ENCODE assay signal across 22 cellular contexts in genomic region chr1:167744901-167745300, GRCh38. TPM values are rescaled to one million over a fixed set of nuclear protein-coding genes. Genes with fewer than 3 reads are reported as not detected.
A peak's percentile ranks its signal among the peaks of the same experiment; 100 is the strongest.
DNase-seq lines count a peak whose midpoint lies in the region; ATAC-seq, FAIRE-seq and TF ChIP-seq lines count a peak whose summit lies in the region.
"Had no signal": no experiment of that assay in that cellular context is flagged by ENCODE, and none has a peak within 500 bp of the region (broad histone marks: within the 10 kb centered on the region; RNA-seq: fewer than 3 reads in every experiment).

No MANE protein-coding gene starts in this region.

- DNase-seq in GM23338 (ENCODE audit: low spot score), result peak; percentile 27
- DNase-seq in H1 (ENCODE audit: low read depth in 1 of 2, low spot score in 2 of 2), result no peak
- DNase-seq in glutamatergic neuron, result no peak
- DNase-seq in dermis blood vessel endothelial cell, result no peak
- DNase-seq in transverse colon, result no peak
- DNase-seq: ACHN; BE2C; C1 segment of cervical spinal cord; CD4-positive, CD25-positive, alpha-beta regulatory T cell; CD8-positive, alpha-beta memory T cell; COR-L47; DMS 273 treated with DMSO at 0.1 percent for 48 hours; DMS53; DND-41; EL; GM23248; H7 had no signal

- no peaks in the 10 kb centered on the region for H3K9me2 ChIP-seq in GM23338 (ENCODE audit: insufficient read depth)

- H3K36me3 ChIP-seq in GM23338 (ENCODE audit: insufficient read depth) (no peaks in the 10 kb centered on the region), HUES64 (ENCODE audit: insufficient read depth, low read length) (no peaks in the 10 kb centered on the region), H1 (ENCODE audit: control insufficient read depth in 2 of 4, insufficient read depth in 4 of 4, low read length in 3 of 4) (no peaks in the 10 kb centered on the region), iPS-20b (ENCODE audit: insufficient read depth, low read depth, low read length) (no peaks in the 10 kb centered on the region), transverse colon (no peaks in the 10 kb centered on the region)
- H3K36me3 ChIP-seq: BE2C had no signal

- H2AFZ ChIP-seq in GM23338 (no peak overlapping the region), H1 (ENCODE audit: low read length) (no peak overlapping the region)
- H2AFZ ChIP-seq: GM23248 had no signal

- H3K4me1 ChIP-seq in GM23338 (ENCODE audit: insufficient read depth) (peaks cover 47% of the 10 kb centered on the region), HUES64 (ENCODE audit: insufficient read depth, low read length) (peaks cover 10% of the 10 kb centered on the region), H1 (replicated peaks in 1 of 4; ENCODE audit: control insufficient read depth in 3 of 4, insufficient read depth in 4 of 4, low read length in 3 of 4) (peaks cover 0 to 7% (median 0%) of the 10 kb centered on the region in 4 experiments; a peak in 1 of 7 replicates), iPS-20b (ENCODE audit: insufficient read depth, low read length) (peaks cover 6% of the 10 kb centered on the region), transverse colon (peaks cover 7 to 65% (median 26%) of the 10 kb centered on the region in 4 donors)
- H3K4me1 ChIP-seq: BE2C had no signal

- no peak overlapping the region for H2BK5ac ChIP-seq in H1 (ENCODE audit: low read depth, low read length)

- FAIRE-seq in H1 (lab: Jason Lieb, UNC), result no peak
- FAIRE-seq: A204.1, GM12878 had no signal

- H3K4me1 Mint-ChIP-seq in GM23338, result peaks cover 27% of the 10 kb centered on the region
- H3K4me1 Mint-ChIP-seq in glutamatergic neuron (ENCODE audit: low read depth, unreplicated experiment), result peaks cover 4% of the 10 kb centered on the region

- no peaks in the 10 kb centered on the region for H3K23me2 ChIP-seq in H1 (ENCODE audit: low read depth, low read length)

- CTCF ChIA-PET in H1 (lab: Charles Lee; ENCODE audit: partially characterized antibody), result no interaction called here

- no peak overlapping the region for H4K8ac ChIP-seq in H1 (ENCODE audit: extremely low read depth, insufficient read depth, low read length)

- no peak overlapping the region for H3K56ac ChIP-seq in H1 (replicated peaks; ENCODE audit: insufficient read length, low read depth, low read length)

- H2BK12ac ChIP-seq in H1 (ENCODE audit: low read depth, low read length), result no peak overlapping the region

- H3K4me3 ChIP-seq in GM23338 (no peak overlapping the region), HUES64 (ENCODE audit: low read length) (no peak overlapping the region), H1 (ENCODE audit: extremely low read depth in 1 of 4, insufficient read depth in 2 of 4, low read depth in 3 of 4, low read length in 4 of 4) (no peak overlapping the region), iPS-20b (ENCODE audit: low read length) (no peak overlapping the region), transverse colon (no peak overlapping the region)
- H3K4me3 ChIP-seq: GM12878, GM23248 had no signal

- in situ Hi-C loops in transverse colon (cut with MboI; ENCODE audit: low pct_ligation_motif_present in 1 of 4, low pct_unique_long_range_greater_than_20kb in 1 of 4, low sequenced_read_pairs in 3 of 4), result no loop called here

- H3K4me3 Mint-ChIP-seq in GM23338, result no peak overlapping the region
- H3K4me3 Mint-ChIP-seq in glutamatergic neuron (ENCODE audit: unreplicated experiment), result no peak overlapping the region
- H3K4me3 Mint-ChIP-seq: CD4-positive, CD25-positive, alpha-beta regulatory T cell had no signal

- no peak overlapping the region for H2BK20ac ChIP-seq in H1 (ENCODE audit: low read length)

- WGBS in HUES64, result 86% methylated on average over 2 of the region's 3 CpGs
- 85% methylated on average over 3 of the region's 3 CpGs; no CpG with 5 or more reads in 1 of the 2 experiments for WGBS in H1 (ENCODE audit: extremely low coverage in 1 of 2, insufficient coverage in 1 of 2, insufficient read length in 1 of 2, insufficient replicate concordance in 2 of 2, low coverage in 1 of 2, low lambda C conversion rate in 2 of 2, missing lambda C conversion rate in 1 of 2), 2 experiments
- WGBS in transverse colon (ENCODE audit: low coverage in 1 of 2), 2 donors, result 91 to 93% methylated on average over 3 of the region's 3 CpGs

- peak in 1 of 2 experiments; percentile 5; a peak in 1 of 4 replicates for TF ChIP-seq RAD21 in H1 (IDR thresholded peaks at IDR 0.05 in 1 of 2, conservative IDR thresholded peaks at IDR 0.05 in 1 of 2; ENCODE audit: low read depth in 2 of 2, low read length in 2 of 2)

- no peak overlapping the region for H3K4me2 ChIP-seq in GM23338
- H3K4me2 ChIP-seq in H1 (ENCODE audit: insufficient read depth in 1 of 2, low read depth in 2 of 2, low read length in 2 of 2), result no peak overlapping the region

- H3K27me3 Mint-ChIP-seq in GM23338 (ENCODE audit: insufficient read depth, low read depth, poor library complexity) (peaks cover 4% of the 10 kb centered on the region), glutamatergic neuron (ENCODE audit: unreplicated experiment) (no peaks in the 10 kb centered on the region)

- H3K18ac ChIP-seq in H1 (ENCODE audit: extremely low read depth, low read length), result no peak overlapping the region

- no peak overlapping the region for H2BK120ac ChIP-seq in H1 (replicated peaks; ENCODE audit: low read depth, low read length)

- peak; percentile 76 for ATAC-seq in GM23338
- ATAC-seq in HG03108 (IDR thresholded peaks at IDR 0.05; ENCODE audit: unreplicated experiment), result no peak
- ATAC-seq: GM12878 had no signal

- POLR2A ChIA-PET in H1 (lab: Charles Lee; ENCODE audit: partially characterized antibody), result no interaction called here

- H3K4ac ChIP-seq in H1 (replicated peaks; ENCODE audit: insufficient read length, low read depth, low read length), result no peak overlapping the region

- no peak overlapping the region for H4K5ac ChIP-seq in H1 (ENCODE audit: insufficient read length, low read depth, low read length)

- H3K9me3 ChIP-seq in HUES64 (ENCODE audit: insufficient read depth, low read depth, low read length), result no peaks in the 10 kb centered on the region
- no peaks in the 10 kb centered on the region for H3K9me3 ChIP-seq in H1 (ENCODE audit: insufficient read depth in 2 of 2, low read depth in 1 of 2, low read length in 1 of 2)
- no peaks in the 10 kb centered on the region for H3K9me3 ChIP-seq in iPS-20b (ENCODE audit: insufficient read depth, low read depth, low read length)
- no peaks in the 10 kb centered on the region for H3K9me3 ChIP-seq in transverse colon
- H3K9me3 ChIP-seq: BE2C had no signal

- H3K9me3 Mint-ChIP-seq in GM23338 (no peaks in the 10 kb centered on the region), glutamatergic neuron (ENCODE audit: unreplicated experiment) (peaks cover 1% of the 10 kb centered on the region)
- H3K9me3 Mint-ChIP-seq: CD8-positive, alpha-beta memory T cell had no signal

- H4K20me1 ChIP-seq in GM23338 (replicated peaks; ENCODE audit: insufficient read depth), result peaks cover 33% of the 10 kb centered on the region
- H4K20me1 ChIP-seq in H1 (replicated peaks in 1 of 2; ENCODE audit: control insufficient read depth in 1 of 2, insufficient read depth in 2 of 2, low read length in 2 of 2), result peaks cover 3 to 5% of the 10 kb centered on the region in 2 experiments

- H3K27ac ChIP-seq in GM23338 (ENCODE audit: low read depth), result 0 out of 2 replicates have a peak overlapping the region, but pooled peaks have one; percentile 10
- H3K27ac ChIP-seq in HUES64 (ENCODE audit: low read depth, low read length), result no peak overlapping the region
- no peak overlapping the region for H3K27ac ChIP-seq in H1 (ENCODE audit: low read depth, low read length)
- H3K27ac ChIP-seq in iPS-20b (ENCODE audit: low read length), result no peak overlapping the region
- no peak overlapping the region for H3K27ac ChIP-seq in transverse colon
- H3K27ac ChIP-seq: GM23248 had no signal

- TF ChIP-seq POLR2A in H1 (IDR thresholded peaks at IDR 0.05; ENCODE audit: control extremely low read depth in 1 of 2, low read depth in 2 of 2, low read length in 2 of 2) (no peak), transverse colon (IDR thresholded peaks at IDR 0.05) (no peak)

- peaks cover 7% of the 10 kb centered on the region for H3K79me1 ChIP-seq in H1 (ENCODE audit: low read depth, low read length)

- H3K36me3 Mint-ChIP-seq in GM23338 (ENCODE audit: low read depth), result no peaks in the 10 kb centered on the region
- no peaks in the 10 kb centered on the region for H3K36me3 Mint-ChIP-seq in glutamatergic neuron (ENCODE audit: unreplicated experiment)
- H3K36me3 Mint-ChIP-seq: CD4-positive, CD25-positive, alpha-beta regulatory T cell; CD8-positive, alpha-beta memory T cell had no signal

- TF ChIP-seq EP300 in H1 (IDR thresholded peaks at IDR 0.05; ENCODE audit: borderline replicate concordance in 1 of 2, low read depth in 2 of 2, low read length in 2 of 2) (no peak), transverse colon (IDR thresholded peaks at IDR 0.05; ENCODE audit: low read depth) (no peak)

- H3K27me3 ChIP-seq in GM23338 (ENCODE audit: insufficient read depth) (no peaks in the 10 kb centered on the region), HUES64 (ENCODE audit: insufficient read depth, low read length) (no peaks in the 10 kb centered on the region), H1 (replicated peaks in 1 of 4; ENCODE audit: control insufficient read depth in 3 of 4, extremely low read depth in 1 of 4, insufficient read depth in 3 of 4, low read length in 3 of 4) (no peaks in the 10 kb centered on the region), iPS-20b (ENCODE audit: insufficient read depth, low read length) (no peaks in the 10 kb centered on the region), transverse colon (no peaks in the 10 kb centered on the region)
- H3K27me3 ChIP-seq: BE2C had no signal

- no peaks in the 10 kb centered on the region for H3F3A ChIP-seq in GM23338 (replicated peaks; ENCODE audit: low read depth)

- TF ChIP-seq CTCF in GM23338 (conservative IDR thresholded peaks at IDR 0.05; ENCODE audit: low read depth in 2 of 2), result no peak
- TF ChIP-seq CTCF in H1 (IDR thresholded peaks at IDR 0.05; ENCODE audit: control extremely low read depth in 1 of 3, insufficient read depth in 1 of 3, low read depth in 1 of 3, low read length in 3 of 3), result no peak
- no peak for TF ChIP-seq CTCF in glutamatergic neuron (IDR thresholded peaks at IDR 0.05; ENCODE audit: partially characterized antibody, unreplicated experiment)
- no peak for TF ChIP-seq CTCF in transverse colon (IDR thresholded peaks at IDR 0.05)

- H3K9ac ChIP-seq in HUES64 (ENCODE audit: low read depth, low read length) (0 out of 2 replicates have a peak overlapping the region, but pooled peaks have one; percentile 25), H1 (replicated peaks in 1 of 4; ENCODE audit: extremely low read depth in 1 of 4, low read depth in 3 of 4, low read length in 3 of 4) (no peak overlapping the region), iPS-20b (ENCODE audit: low read depth, low read length) (peak overlapping the region; percentile 38; the same call in 1 of the 2 replicates)
- H3K9ac ChIP-seq: GM23248 had no signal

- H3K14ac ChIP-seq in H1 (ENCODE audit: insufficient read length), result no peak overlapping the region

- intact Hi-C loops in transverse colon (cut with DNase I; ENCODE audit: low total_unique reads), result no loop called here

- H3K79me2 ChIP-seq in GM23338 (replicated peaks; ENCODE audit: insufficient read depth) (peaks cover 99% of the 10 kb centered on the region), H1 (ENCODE audit: control insufficient read depth in 1 of 2, insufficient read depth in 2 of 2, low read length in 2 of 2) (peaks cover 3 to 74% of the 10 kb centered on the region in 2 experiments; a peak in 3 of 4 replicates)

- H2AK5ac ChIP-seq in H1 (ENCODE audit: low read depth, low read length), result no peak overlapping the region

- no peak overlapping the region for H3K23ac ChIP-seq in H1 (ENCODE audit: insufficient read length)

- H4K91ac ChIP-seq in H1 (replicated peaks; ENCODE audit: insufficient read length, low read length), result no peak overlapping the region

- H3K27ac Mint-ChIP-seq in GM23338 (peak overlapping the region; percentile 32; the same call in 1 of the 2 replicates), glutamatergic neuron (ENCODE audit: unreplicated experiment) (no peak overlapping the region)
- H3K27ac Mint-ChIP-seq: CD4-positive, CD25-positive, alpha-beta regulatory T cell; CD8-positive, alpha-beta memory T cell had no signal

- H2BK15ac ChIP-seq in H1 (ENCODE audit: low read length), result no peak overlapping the region

RNA-seq across cellular contexts. Expression of gene MPZL1, which starts 23.1 kb away (rescaled TPM):
- total RNA-seq in GM23338 (2014; rRNA removed; shearing (Covaris generic)), result 85.1 and 86.5 TPM in 2 replicates
- polyA plus RNA-seq in GM23338 (2016; fragmentation: Nextera tagmentation; extraction: Ambion mirVana) (26.6 and 35.1 TPM in 2 replicates), H1 (2011; rRNA removed) (31.1 and 37.8 TPM in 2 replicates)
- polyA plus RNA-seq in HUES64 (2013, experiment 1 of 2), result 49.8 TPM
- polyA plus RNA-seq in HUES64 (2013, experiment 2 of 2), result 58.5 TPM
- total RNA-seq in H1 (2021; fragmentation: NEBNext Ultra II Directional; extraction: Animal tissue kit (Norgen Biotek cat#: 25700)), result 120 and 128 TPM in 2 replicates
- polyA plus RNA-seq in H1 (2011; cell fraction: cytosol; rRNA removed), result 36.1 TPM
- 25.1 TPM for polyA plus RNA-seq in H1 (2011; cell fraction: nucleus; rRNA removed)
- polyA plus RNA-seq in H1 (2012, experiment 1 of 2), result 38.9 to 72.5 TPM (median 40.5 TPM) in 4 replicates
- 14.1 TPM for polyA plus RNA-seq in H1 (2012, experiment 2 of 2)
- polyA plus RNA-seq in H1 (2013, experiment 1 of 2), result 65.8 TPM
- 82.6 TPM for polyA plus RNA-seq in H1 (2013, experiment 2 of 2)
- 61.1 and 88.5 TPM in 2 replicates for polyA minus RNA-seq in H1 (2011; rRNA and poly(A)+ RNA removed)
- 51.2 TPM for polyA minus RNA-seq in H1 (2011; cell fraction: cytosol; rRNA and poly(A)+ RNA removed)
- 52.0 TPM for polyA minus RNA-seq in H1 (2011; cell fraction: nucleus; rRNA and poly(A)+ RNA removed)
- total RNA-seq in glutamatergic neuron (ENCODE audit: unreplicated experiment) (149 TPM), dermis blood vessel endothelial cell (114 and 127 TPM in 2 replicates), transverse colon (10 to 100 TPM; 32.9 to 79.5 (median 58.2) TPM)

Comparison
In these comparisons a context has a peak if more than half of its experiments do, and no peak if none do; other contexts are left out.
1. H3K9ac ChIP-seq: peak in HUES64 (single experiment) and iPS-20b (single experiment); none in H1 (0 of 4).